In genomic region chr20:48965189-48965910, GRCh38 we compare ENCODE assay signal across 17 cellular contexts. TPM values are rescaled to one million over a fixed set of nuclear protein-coding genes. Genes with fewer than 3 reads are reported as not detected.
DNase-seq lines count a peak whose midpoint lies in the region; ATAC-seq and TF ChIP-seq lines count a peak whose summit lies in the region.
"Had no signal": no experiment of that assay in that cellular context is flagged by ENCODE, and none has a peak within 500 bp of the region (broad histone marks: within the 10 kb centered on the region; RNA-seq: fewer than 3 reads in every experiment).

No MANE protein-coding gene starts in this region.

- intact Hi-C loops in adrenal gland (cut with DNase I) = loop anchor here in 1 of 2 donors (5.0 kb wide), 1 partner anchor 33 kb away; no protein-coding TSS in a partner anchor

- POLR2A ChIA-PET in AG04449 (lab: Yijun Ruan, JAX) = no interaction called here

- no peak for TF ChIP-seq CTCF in AG04449 (IDR thresholded peaks at IDR 0.05; ENCODE audit: insufficient read depth, low read length, missing control alignments)
- TF ChIP-seq CTCF in fibroblast of the aortic adventitia (IDR thresholded peaks at IDR 0.05; ENCODE audit: insufficient read depth, low read length) = no peak
- no peak for TF ChIP-seq CTCF in adrenal gland (IDR thresholded peaks at IDR 0.05)

- no peak for ATAC-seq in natural killer cell treated with Interleukin-12 subunit alpha and Interleukin-12 subunit beta and Interleukin-15 and Interleukin-18, amount 100 ng/mL, for 72 hours
- no peak for ATAC-seq in HG03521 (IDR thresholded peaks at IDR 0.05; ENCODE audit: unreplicated experiment)
- no peak for ATAC-seq in HG02870 (IDR thresholded peaks at IDR 0.05; ENCODE audit: unreplicated experiment)
- ATAC-seq: activated naive CD4-positive, alpha-beta T cell treated with anti-CD3 and anti-CD28 coated beads, Interleukin-2, amount 50 U/mL, for 72 hours had no signal

- no peak for TF ChIP-seq POLR2A in adrenal gland (IDR thresholded peaks at IDR 0.05)

- H3K27me3 ChIP-seq in adrenal gland = no peaks in the 10 kb centered on the region
- H3K27me3 ChIP-seq: BLaER1 treated with 17β-estradiol and CSF1 and Interleukin-3, amounts not matched to agents 10 nM and 100 nM; ovary had no signal

- no peaks in the 10 kb centered on the region for H3K9me3 Mint-ChIP-seq in natural killer cell treated with Interleukin-12 subunit alpha and Interleukin-12 subunit beta and Interleukin-15 and Interleukin-18, amount 100 ng/mL, for 72 hours
- H3K9me3 Mint-ChIP-seq: activated naive CD4-positive, alpha-beta T cell treated with anti-CD3 and anti-CD28 coated beads, Interleukin-2, amount 50 U/mL, for 72 hours had no signal

- no peak overlapping the region for H3K27ac Mint-ChIP-seq in natural killer cell treated with Interleukin-12 subunit alpha and Interleukin-12 subunit beta and Interleukin-15 and Interleukin-18, amount 100 ng/mL, for 72 hours

- H3K36me3 Mint-ChIP-seq in natural killer cell treated with Interleukin-12 subunit alpha and Interleukin-12 subunit beta and Interleukin-15 and Interleukin-18, amount 100 ng/mL, for 72 hours = peaks cover 6% of the 10 kb centered on the region

- DNase-seq in AG04449 (ENCODE audit: low read depth, low spot score) (peak; percentile 0), EL (peak; percentile 28), amniotic epithelial cell (ENCODE audit: low read depth) (peak; percentile 69), fibroblast of the aortic adventitia (ENCODE audit: low read depth) (peak; percentile 73), adrenal gland (no peak)
- no peak for DNase-seq in natural killer cell treated with Interleukin-12 subunit alpha and Interleukin-12 subunit beta and Interleukin-15 and Interleukin-18, amount 100 ng/mL, for 72 hours (ENCODE audit: low spot score)
- DNase-seq: activated CD4-positive, alpha-beta T cell treated with anti-CD3 and anti-CD28 coated beads for 4 hours; activated CD8-positive, alpha-beta memory T cell treated with anti-CD3 and anti-CD28 coated beads, Interleukin-2, amount 50 U/mL, for 48 hours; central memory CD4-positive, alpha-beta T cell; hypothalamus; KBM-7; NCI-H1694 treated with DMSO at 0.1 percent for 48 hours; ovary had no signal

- CTCF ChIA-PET in AG04449 (lab: Yijun Ruan, JAX) = interaction anchor here (0.7 to 1.0 kb wide), 3 partner anchors 22 to 308 kb away, joined by 3 read pairs; no protein-coding TSS in a partner anchor

- H3K36me3 ChIP-seq in adrenal gland (replicated peaks in 1 of 2) = peaks cover 0 to 51% of the 10 kb centered on the region in 2 donors
- H3K36me3 ChIP-seq: ovary had no signal

- H3K4me1 ChIP-seq in adrenal gland (replicated peaks in 1 of 2) = peaks cover 0 to 9% of the 10 kb centered on the region in 2 donors

- no peaks in the 10 kb centered on the region for H3K27me3 Mint-ChIP-seq in natural killer cell treated with Interleukin-12 subunit alpha and Interleukin-12 subunit beta and Interleukin-15 and Interleukin-18, amount 100 ng/mL, for 72 hours

- no peak overlapping the region for H3K4me3 Mint-ChIP-seq in natural killer cell treated with Interleukin-12 subunit alpha and Interleukin-12 subunit beta and Interleukin-15 and Interleukin-18, amount 100 ng/mL, for 72 hours

- no peaks in the 10 kb centered on the region for H3K4me1 Mint-ChIP-seq in natural killer cell treated with Interleukin-12 subunit alpha and Interleukin-12 subunit beta and Interleukin-15 and Interleukin-18, amount 100 ng/mL, for 72 hours (ENCODE audit: low read depth in 2 of 2)

- WGBS in adrenal gland, 4 donors = 78 to 90% (median 85%) methylated on average over 3 of the region's 3 CpGs

- H3K27ac ChIP-seq in adrenal gland = peak overlapping the region in 1 of 5 donors; percentile 9
- H3K27ac ChIP-seq: BLaER1 treated with 17β-estradiol and CSF1 and Interleukin-3, amounts not matched to agents 10 nM and 100 nM; ovary had no signal

- H3K4me3 ChIP-seq in AG04449 (ENCODE audit: low read depth, low read length) = no peak overlapping the region
- H3K4me3 ChIP-seq in fibroblast of the aortic adventitia (ENCODE audit: low read depth, low read length) = no peak overlapping the region
- H3K4me3 ChIP-seq in adrenal gland = no peak overlapping the region
- H3K4me3 ChIP-seq: BLaER1 treated with 17β-estradiol and CSF1 and Interleukin-3, amounts not matched to agents 10 nM and 100 nM; ovary had no signal

- H3K9me3 ChIP-seq in adrenal gland (replicated peaks in 1 of 3) = no peaks in the 10 kb centered on the region
- H3K9me3 ChIP-seq: BLaER1 treated with 17β-estradiol and CSF1 and Interleukin-3, amounts not matched to agents 10 nM and 100 nM; ovary had no signal

RNA-seq across cellular contexts. Expression of gene ARFGEF2, which starts 43.8 kb away (rescaled TPM):
- 31.6 and 52.7 TPM in 2 replicates for total RNA-seq in fibroblast of the aortic adventitia (ENCODE audit: low replicate concordance)
- 10 to 100 TPM; 29.8 to 31.5 TPM for total RNA-seq in natural killer cell treated with Interleukin-12 subunit alpha and Interleukin-12 subunit beta and Interleukin-15 and Interleukin-18, amount 100 ng/mL, for 72 hours
- total RNA-seq in adrenal gland = 100 to 1,000 TPM in 2 of 8 donors, 10 to 100 TPM in 6; 52.8 to 128 (median 79.4) TPM
- 10 to 100 TPM; 17.1 to 80.3 (median 33.1) TPM for polyA plus RNA-seq in adrenal gland

Comparison
In these comparisons a context has a peak if more than half of its experiments do, and no peak if none do; other contexts are left out.
1. DNase-seq: peak in AG04449 (single experiment), EL (single experiment), amniotic epithelial cell (single experiment) and fibroblast of the aortic adventitia (single experiment); none in natural killer cell treated with Interleukin-12 subunit alpha and Interleukin-12 subunit beta and Interleukin-15 and Interleukin-18, amount 100 ng/mL, for 72 hours (single experiment) and adrenal gland (0 of 7).